Comparison of ENCODE assay signal across 10 cellular contexts in the genomic region with DNA sequence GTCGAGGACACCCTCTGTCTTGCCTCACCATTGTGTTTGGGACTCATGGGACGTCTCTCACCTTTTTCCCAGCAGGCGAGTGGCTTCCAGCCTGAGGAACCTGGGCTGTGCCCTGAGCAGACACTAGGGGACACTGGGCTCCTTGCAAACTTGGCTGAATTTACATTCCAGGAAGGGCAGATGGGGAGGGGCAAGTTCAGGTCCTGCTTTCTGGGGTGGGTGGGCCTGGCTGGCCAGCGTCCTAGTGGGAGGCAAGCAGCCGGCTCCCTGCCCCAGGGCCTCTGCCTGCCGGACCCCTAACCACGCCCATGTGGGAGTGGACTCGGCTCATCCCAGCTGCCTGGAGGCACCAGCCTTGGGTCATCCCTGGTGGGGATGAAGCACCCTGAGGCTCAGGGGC. TPM values are rescaled to one million over a fixed set of nuclear protein-coding genes. Genes with fewer than 3 reads are reported as not detected.
A peak's percentile ranks its signal among the peaks of the same experiment; 100 is the strongest.
DNase-seq lines count a peak whose midpoint lies in the region; ATAC-seq and TF ChIP-seq lines count a peak whose summit lies in the region.
"Had no signal": no experiment of that assay in that cellular context is flagged by ENCODE, and none has a peak within 500 bp of the region (broad histone marks: within the 10 kb centered on the region; RNA-seq: fewer than 3 reads in every experiment).

No MANE protein-coding gene starts in this region.

- CTCF ChIA-PET in activated CD4-positive, alpha-beta T cell treated with anti-CD3 and anti-CD28 coated beads for 36 hours (lab: Charles Lee) = interaction anchor here (0.7 kb wide), 1 partner anchor 1341 kb away, joined by 3 read pairs; no protein-coding TSS in a partner anchor

- peak; percentile 39 for DNase-seq in activated CD4-positive, alpha-beta T cell treated with anti-CD3 and anti-CD28 coated beads for 36 hours
- DNase-seq in activated CD4-positive, alpha-beta T cell treated with anti-CD3 and anti-CD28 coated beads, Interleukin-2, amount 50 U/mL, for 4 hours = no peak
- DNase-seq in NCI-H82 treated with DMSO at 0.1 percent for 48 hours (lab: John Stamatoyannopoulos, UW; ENCODE audit: unreplicated experiment) (peak; percentile 61), sigmoid colon (no peak), T-helper 17 cell (no peak)
- DNase-seq in NK-92 treated with Interleukin-12 subunit alpha and Interleukin-12 subunit beta, amount 100 ng/mL, for 24 hours (lab: John Stamatoyannopoulos, UW) = no peak
- DNase-seq: aorta had no signal

- H3K9me3 ChIP-seq in sigmoid colon = no peaks in the 10 kb centered on the region
- H3K9me3 ChIP-seq in T-helper 17 cell (ENCODE audit: control insufficient read depth, low read length, poor library complexity, severe bottlenecking) = no peaks in the 10 kb centered on the region

- peaks cover 0 to 10% (median 6%) of the 10 kb centered on the region in 4 donors for H3K4me1 ChIP-seq in sigmoid colon

- no peak overlapping the region for H3K4me3 ChIP-seq in sigmoid colon
- H3K4me3 ChIP-seq: skin epidermis had no signal

- H3K36me3 Mint-ChIP-seq in activated CD4-positive, alpha-beta T cell treated with anti-CD3 and anti-CD28 coated beads for 36 hours (ENCODE audit: low read depth) = no peaks in the 10 kb centered on the region
- H3K36me3 Mint-ChIP-seq in T-helper 17 cell (ENCODE audit: low read depth) = no peaks in the 10 kb centered on the region

- no peak for ATAC-seq in activated CD4-positive, alpha-beta T cell treated with anti-CD3 and anti-CD28 coated beads for 36 hours
- ATAC-seq in esophagus mucosa (peak; percentile 32), T-helper 17 cell (no peak), HG02571 (IDR thresholded peaks at IDR 0.05; ENCODE audit: unreplicated experiment) (no peak)

- no peak for TF ChIP-seq POLR2A in sigmoid colon (IDR thresholded peaks at IDR 0.05)

- H3K27me3 ChIP-seq in sigmoid colon = peaks cover 0 to 31% (median 0%) of the 10 kb centered on the region in 3 donors

- WGBS in sigmoid colon, 2 donors = 10 to 38% methylated on average over 8 of the region's 8 CpGs

- TF ChIP-seq EP300 in sigmoid colon (IDR thresholded peaks at IDR 0.05) = no peak

- H3K4me1 Mint-ChIP-seq in activated CD4-positive, alpha-beta T cell treated with anti-CD3 and anti-CD28 coated beads for 36 hours = peaks cover 14% of the 10 kb centered on the region
- H3K4me1 Mint-ChIP-seq in T-helper 17 cell = peaks cover 11% of the 10 kb centered on the region

- intact Hi-C loops in activated CD4-positive, alpha-beta T cell treated with anti-CD3 and anti-CD28 coated beads for 36 hours (cut with DNase I, micrococcal nuclease) = loop anchor here (1.0 to 5.0 kb wide), 2 partner anchors 175 kb away; no protein-coding TSS in a partner anchor
- intact Hi-C loops in sigmoid colon (cut with DNase I) = loop anchor here (10.0 kb wide), 1 partner anchor 173 kb away; no protein-coding TSS in a partner anchor

- TF ChIP-seq CTCF in sigmoid colon (IDR thresholded peaks at IDR 0.05) = peak in 3 of 4 experiments; percentile 22 to 35 (median 23)

- POLR2A ChIA-PET in activated CD4-positive, alpha-beta T cell treated with anti-CD3 and anti-CD28 coated beads for 36 hours (lab: Charles Lee) = no interaction called here

- no peak overlapping the region for H3K4me3 Mint-ChIP-seq in activated CD4-positive, alpha-beta T cell treated with anti-CD3 and anti-CD28 coated beads for 36 hours
- no peak overlapping the region for H3K4me3 Mint-ChIP-seq in T-helper 17 cell

- H3K9me3 Mint-ChIP-seq in activated CD4-positive, alpha-beta T cell treated with anti-CD3 and anti-CD28 coated beads for 36 hours (ENCODE audit: low read depth) = no peaks in the 10 kb centered on the region

- no peak overlapping the region for H3K27ac ChIP-seq in sigmoid colon
- H3K27ac ChIP-seq: skin epidermis had no signal

- H3K27me3 Mint-ChIP-seq in activated CD4-positive, alpha-beta T cell treated with anti-CD3 and anti-CD28 coated beads for 36 hours = peaks cover 8% of the 10 kb centered on the region
- peaks cover 22% of the 10 kb centered on the region for H3K27me3 Mint-ChIP-seq in T-helper 17 cell

- H3K27ac Mint-ChIP-seq in activated CD4-positive, alpha-beta T cell treated with anti-CD3 and anti-CD28 coated beads for 36 hours = no peak overlapping the region
- no peak overlapping the region for H3K27ac Mint-ChIP-seq in T-helper 17 cell

- H3K36me3 ChIP-seq in sigmoid colon = no peaks in the 10 kb centered on the region

RNA-seq across cellular contexts. Expression of gene MLN, which starts 48.2 kb away (rescaled TPM):
- not detected for total RNA-seq in activated CD4-positive, alpha-beta T cell treated with anti-CD3 and anti-CD28 coated beads for 36 hours
- total RNA-seq in esophagus mucosa (not detected), sigmoid colon (not detected), T-helper 17 cell (not detected)
- under 1 TPM in 1 of 3 donors, not detected in 2; 0.48 TPM for polyA plus RNA-seq in sigmoid colon
- total RNA-seq: aorta had no signal

Comparison
In these comparisons a context has a peak if more than half of its experiments do, and no peak if none do; other contexts are left out.
1. DNase-seq: peak in activated CD4-positive, alpha-beta T cell treated with anti-CD3 and anti-CD28 coated beads for 36 hours (single experiment) and NCI-H82 treated with DMSO at 0.1 percent for 48 hours (single experiment); none in activated CD4-positive, alpha-beta T cell treated with anti-CD3 and anti-CD28 coated beads, Interleukin-2, amount 50 U/mL, for 4 hours (0 of 2), sigmoid colon (single experiment), NK-92 treated with Interleukin-12 subunit alpha and Interleukin-12 subunit beta, amount 100 ng/mL, for 24 hours (single experiment) and T-helper 17 cell (0 of 3).